2 cellular contexts compared by ENCODE assay signal in genomic region chr2:221006084-221006483, GRCh38.
TF ChIP-seq lines count a peak whose summit lies in the region.

No MANE protein-coding gene starts in this region.

TF ChIP-seq in IMR-90, 13 proteins besides CTCF, POLR2A, EP300 and RAD21 (continued from another document):
- TF ChIP-seq CHD1 (IDR thresholded peaks at IDR 0.05; ENCODE audit: low read depth, low read length) (no peak), MAZ (IDR thresholded peaks at IDR 0.05; ENCODE audit: borderline replicate concordance, low read depth, low read length) (no peak), NFE2L2 (IDR thresholded peaks at IDR 0.05; ENCODE audit: low read depth, low read length) (no peak), MXI1 (IDR thresholded peaks at IDR 0.05; ENCODE audit: borderline replicate concordance, low read depth, low read length) (no peak), RFX5 (IDR thresholded peaks at IDR 0.05; ENCODE audit: low read depth, low read length) (no peak), SMC3 (IDR thresholded peaks at IDR 0.05; ENCODE audit: low read depth, low read length) (no peak), CEBPB (IDR thresholded peaks at IDR 0.05; ENCODE audit: low read depth, low read length) (no peak)

TF ChIP-seq in HepG2, 621 proteins besides CTCF, POLR2A, EP300 and RAD21 (continued from another document):
- TF ChIP-seq AKNA (CRISPR knock-in tag; IDR thresholded peaks at IDR 0.05; ENCODE audit: borderline replicate concordance) (no peak), KDM4B (CRISPR knock-in tag; IDR thresholded peaks at IDR 0.05) (no peak), PTBP1 (IDR thresholded peaks at IDR 0.05; ENCODE audit: low read depth, low read length, poor library complexity, severe bottlenecking) (no peak), FOXK1 (CRISPR knock-in tag; IDR thresholded peaks at IDR 0.05; ENCODE audit: borderline replicate concordance, low read depth) (no peak), NR0B2 (CRISPR knock-in tag; IDR thresholded peaks at IDR 0.05) (no peak), ZBTB20 (CRISPR knock-in tag; IDR thresholded peaks at IDR 0.05; ENCODE audit: borderline replicate concordance, low read depth) (no peak), ZNF569 (CRISPR knock-in tag; IDR thresholded peaks at IDR 0.05; ENCODE audit: borderline replicate concordance) (no peak), TARDBP (CRISPR knock-in tag; IDR thresholded peaks at IDR 0.05) (no peak), EHMT2 (IDR thresholded peaks at IDR 0.05; ENCODE audit: borderline replicate concordance, low read depth, low read length) (no peak), PCBP1 (IDR thresholded peaks at IDR 0.05; ENCODE audit: borderline replicate concordance, low read depth, low read length) (no peak), DDIT3 (CRISPR knock-in tag; IDR thresholded peaks at IDR 0.05) (no peak), ZFAT (CRISPR knock-in tag; conservative IDR thresholded peaks at IDR 0.05) (no peak), ZNF331 (CRISPR knock-in tag; IDR thresholded peaks at IDR 0.05) (no peak), BATF2 (CRISPR knock-in tag; IDR thresholded peaks at IDR 0.05) (no peak), PATZ1 (CRISPR knock-in tag; IDR thresholded peaks at IDR 0.05) (no peak)
